Comparison of ENCODE assay signal across 1 cellular context in genomic region chr2:5766051-5766450, GRCh38.
TF ChIP-seq lines count a peak whose summit lies in the region.

No MANE protein-coding gene starts in this region.

TF ChIP-seq in IMR-90, 13 proteins besides CTCF, POLR2A, EP300 and RAD21:
- TF ChIP-seq MAFK (IDR thresholded peaks at IDR 0.05; ENCODE audit: low read depth, low read length) (no peak), CHD1 (IDR thresholded peaks at IDR 0.05; ENCODE audit: low read depth, low read length) (no peak), CEBPB (IDR thresholded peaks at IDR 0.05; ENCODE audit: low read depth, low read length) (peak; percentile 27; the same call in 1 of the 2 replicates)
